ENCODE assay signal across 33 cellular contexts in the genomic region with DNA sequence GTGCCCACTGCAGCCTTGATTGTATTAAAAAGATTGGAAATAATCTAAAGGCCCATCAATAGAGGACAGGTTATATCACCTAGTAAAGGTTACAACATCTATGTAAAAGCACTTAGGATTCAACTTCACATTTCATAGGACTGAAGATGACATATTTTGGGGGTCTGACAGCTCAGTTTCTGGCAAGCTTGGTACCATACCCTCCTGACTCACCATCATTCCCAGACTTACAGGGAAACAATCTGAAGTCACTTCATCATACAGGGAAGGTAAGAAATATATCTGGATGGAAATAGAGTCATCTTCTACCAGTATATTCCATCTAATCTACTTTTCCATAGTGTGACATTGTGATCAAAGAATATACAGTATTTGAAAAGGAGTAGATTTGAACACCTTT. TPM values are rescaled to one million over a fixed set of nuclear protein-coding genes. Genes with fewer than 3 reads are reported as not detected.
"Had no signal": no experiment of that assay in that cellular context is flagged by ENCODE, and none has a peak within 500 bp of the region (broad histone marks: within the 10 kb centered on the region; RNA-seq: fewer than 3 reads in every experiment).

No MANE protein-coding gene starts in this region.

- H3K27me3 ChIP-seq: cardiac muscle cell, gastroesophageal sphincter, right atrium auricular region, thyroid gland, upper lobe of left lung, vagina had no signal

- ATAC-seq: activated naive CD4-positive, alpha-beta T cell treated with anti-CD3 and anti-CD28 coated beads, Interleukin-2, amount 50 U/mL, for 72 hours; activated T-cell treated with anti-CD3 and anti-CD28 coated beads, Interleukin-2, amount 50 U/mL, for 72 hours; gastroesophageal sphincter; naive thymus-derived CD4-positive, alpha-beta T cell; stimulated activated memory B cell treated with anti-CD40 and anti-IgM and Interleukin-4, amounts not matched to agents 10 μg/mL and 1 μg/mL and 100 μg/mL, for 72 hours; stimulated activated naive CD8-positive, alpha-beta T cell treated with anti-CD3 and anti-CD28 coated beads, Interleukin-15, amount 100 ng/mL, for 72 hours had no signal

- DNase-seq: activated CD4-positive, alpha-beta T cell treated with anti-CD3 and anti-CD28 coated beads for 4 hours; activated CD4-positive, alpha-beta T cell treated with anti-CD3 and anti-CD28 coated beads, Interleukin-2, amount 50 U/mL, for 4 hours; activated naive CD4-positive, alpha-beta T cell; activated T-cell treated with anti-CD3 and anti-CD28 coated beads for 4 hours; activated T-cell treated with anti-CD3 and anti-CD28 coated beads, Interleukin-2, amount 50 U/mL, for 72 hours; cerebellar nuclear complex; dorsolateral prefrontal cortex; effector memory CD4-positive, alpha-beta T cell; erythroblast; head of caudate nucleus; hippocampal formation; immature natural killer cell; kidney; midbrain; naive thymus-derived CD4-positive, alpha-beta T cell; stimulated activated CD4-positive, alpha-beta T cell treated with anti-CD3 and anti-CD28 coated beads, Interleukin-1b, Interleukin-23, amount 100 ng/mL, for 48 hours; stimulated activated CD4-positive, alpha-beta T cell treated with anti-CD3 and anti-CD28 coated beads, Interleukin-4, amount 100 ng/mL, for 4 hours; stimulated activated CD8-positive, alpha-beta memory T cell treated with anti-CD3 and anti-CD28 coated beads, Interleukin-4, amount 100 ng/mL, for 48 hours; stimulated activated naive CD8-positive, alpha-beta T cell treated with anti-CD3 and anti-CD28 coated beads, Interleukin-15, amount 100 ng/mL, for 72 hours; substantia nigra; T-helper 9 cell; thyroid gland; upper lobe of left lung had no signal

- H3K4me1 ChIP-seq: parathyroid adenoma, right atrium auricular region, thyroid gland, upper lobe of left lung, vagina had no signal

- FAIRE-seq: kidney had no signal

- H3K4me3 ChIP-seq: cardiac muscle cell, coronary artery, dorsolateral prefrontal cortex, gastroesophageal sphincter, right atrium auricular region, smooth muscle cell, thyroid gland, upper lobe of left lung, vagina had no signal

- H3K9me3 ChIP-seq: gastroesophageal sphincter, right atrium auricular region, thyroid gland, upper lobe of left lung, vagina had no signal

- H3K9ac ChIP-seq: parathyroid adenoma had no signal

- H3K27ac ChIP-seq: cardiac muscle cell, coronary artery, dorsolateral prefrontal cortex, gastroesophageal sphincter, parathyroid adenoma, right atrium auricular region, thyroid gland, upper lobe of left lung, vagina, VCaP had no signal

- H3K36me3 ChIP-seq: cardiac muscle cell, gastroesophageal sphincter, right atrium auricular region, thyroid gland, upper lobe of left lung, vagina had no signal

RNA-seq across cellular contexts. Expression of a gene that starts 28.8 kb away (rescaled TPM):
- total RNA-seq: activated T-cell treated with anti-CD3 and anti-CD28 coated beads, Interleukin-2, amount 50 U/mL, for 72 hours had no signal
- polyA plus RNA-seq: naive thymus-derived CD4-positive, alpha-beta T cell had no signal
